Comparison of ENCODE assay signal across 2 cellular contexts in the genomic region with DNA sequence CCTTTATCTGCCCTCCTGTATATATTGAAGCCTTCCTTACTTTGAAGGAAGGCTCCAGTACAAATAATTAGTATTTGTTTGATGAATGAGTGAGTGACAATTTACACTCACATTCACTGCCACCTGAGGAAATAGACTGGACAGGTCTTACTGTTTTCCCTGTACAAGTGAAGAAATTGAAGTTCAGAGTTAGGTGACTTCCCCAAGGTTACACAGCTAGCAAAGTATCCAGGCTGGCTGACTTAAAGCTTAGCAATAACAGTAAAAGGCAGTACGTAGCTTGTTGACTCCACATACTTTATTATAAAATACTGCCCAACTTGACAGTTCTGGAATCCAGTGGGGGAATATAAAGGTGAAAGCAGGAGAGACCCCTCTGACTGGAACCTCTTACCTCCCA.
TF ChIP-seq lines count a peak whose summit lies in the region.

No MANE protein-coding gene starts in this region.

TF ChIP-seq in HCT116, 20 proteins besides CTCF, POLR2A, EP300 and RAD21:
- TF ChIP-seq EZH2phosphoT487 (IDR thresholded peaks at IDR 0.05; ENCODE audit: borderline replicate concordance) (no peak), ZNF274 (IDR thresholded peaks at IDR 0.05; ENCODE audit: low read depth, low read length) (no peak), SP1 (IDR thresholded peaks at IDR 0.05; ENCODE audit: low read depth) (no peak), YY1 (IDR thresholded peaks at IDR 0.05; ENCODE audit: extremely low read depth, insufficient replicate concordance, low read depth, low read length) (no peak), SRF (IDR thresholded peaks at IDR 0.05; ENCODE audit: low read depth) (no peak), ZFX (IDR thresholded peaks at IDR 0.05) (no peak), EGR1 (IDR thresholded peaks at IDR 0.05; ENCODE audit: low read depth) (no peak), TCF7L2 (IDR thresholded peaks at IDR 0.05; ENCODE audit: borderline replicate concordance, extremely low read depth, insufficient read depth, insufficient read length) (no peak), FOSL1 (IDR thresholded peaks at IDR 0.05; ENCODE audit: low read depth) (no peak), SIN3A (IDR thresholded peaks at IDR 0.05; ENCODE audit: low read depth) (no peak), POLR2AphosphoS5 (IDR thresholded peaks at IDR 0.05; ENCODE audit: low read depth, low read length) (no peak), CBX3 (IDR thresholded peaks at IDR 0.05; ENCODE audit: low read depth) (no peak), JUND (IDR thresholded peaks at IDR 0.05) (no peak), EZH2 (IDR thresholded peaks at IDR 0.05) (no peak), CEBPB (IDR thresholded peaks at IDR 0.05; ENCODE audit: low read depth) (no peak)
- TF ChIP-seq, protein P1, sequence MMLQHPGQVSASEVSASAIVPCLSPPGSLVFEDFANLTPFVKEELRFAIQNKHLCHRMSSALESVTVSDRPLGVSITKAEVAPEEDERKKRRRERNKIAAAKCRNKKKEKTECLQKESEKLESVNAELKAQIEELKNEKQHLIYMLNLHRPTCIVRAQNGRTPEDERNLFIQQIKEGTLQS (IDR thresholded peaks at IDR 0.05), result no peak
- TF ChIP-seq, protein P2, sequence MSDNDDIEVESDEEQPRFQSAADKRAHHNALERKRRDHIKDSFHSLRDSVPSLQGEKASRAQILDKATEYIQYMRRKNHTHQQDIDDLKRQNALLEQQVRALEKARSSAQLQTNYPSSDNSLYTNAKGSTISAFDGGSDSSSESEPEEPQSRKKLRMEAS (IDR thresholded peaks at IDR 0.05), result no peak
- TF ChIP-seq, protein P3, sequence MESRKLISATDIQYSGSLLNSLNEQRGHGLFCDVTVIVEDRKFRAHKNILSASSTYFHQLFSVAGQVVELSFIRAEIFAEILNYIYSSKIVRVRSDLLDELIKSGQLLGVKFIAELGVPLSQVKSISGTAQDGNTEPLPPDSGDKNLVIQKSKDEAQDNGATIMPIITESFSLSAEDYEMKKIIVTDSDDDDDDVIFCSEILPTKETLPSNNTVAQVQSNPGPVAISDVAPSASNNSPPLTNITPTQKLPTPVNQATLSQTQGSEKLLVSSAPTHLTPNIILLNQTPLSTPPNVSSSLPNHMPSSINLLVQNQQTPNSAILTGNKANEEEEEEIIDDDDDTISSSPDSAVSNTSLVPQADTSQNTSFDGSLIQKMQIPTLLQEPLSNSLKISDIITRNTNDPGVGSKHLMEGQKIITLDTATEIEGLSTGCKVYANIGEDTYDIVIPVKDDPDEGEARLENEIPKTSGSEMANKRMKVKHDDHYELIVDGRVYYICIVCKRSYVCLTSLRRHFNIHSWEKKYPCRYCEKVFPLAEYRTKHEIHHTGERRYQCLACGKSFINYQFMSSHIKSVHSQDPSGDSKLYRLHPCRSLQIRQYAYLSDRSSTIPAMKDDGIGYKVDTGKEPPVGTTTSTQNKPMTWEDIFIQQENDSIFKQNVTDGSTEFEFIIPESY (IDR thresholded peaks at IDR 0.05; ENCODE audit: extremely low read depth, insufficient replicate concordance, low read length), result no peak
- TF ChIP-seq, protein P4, sequence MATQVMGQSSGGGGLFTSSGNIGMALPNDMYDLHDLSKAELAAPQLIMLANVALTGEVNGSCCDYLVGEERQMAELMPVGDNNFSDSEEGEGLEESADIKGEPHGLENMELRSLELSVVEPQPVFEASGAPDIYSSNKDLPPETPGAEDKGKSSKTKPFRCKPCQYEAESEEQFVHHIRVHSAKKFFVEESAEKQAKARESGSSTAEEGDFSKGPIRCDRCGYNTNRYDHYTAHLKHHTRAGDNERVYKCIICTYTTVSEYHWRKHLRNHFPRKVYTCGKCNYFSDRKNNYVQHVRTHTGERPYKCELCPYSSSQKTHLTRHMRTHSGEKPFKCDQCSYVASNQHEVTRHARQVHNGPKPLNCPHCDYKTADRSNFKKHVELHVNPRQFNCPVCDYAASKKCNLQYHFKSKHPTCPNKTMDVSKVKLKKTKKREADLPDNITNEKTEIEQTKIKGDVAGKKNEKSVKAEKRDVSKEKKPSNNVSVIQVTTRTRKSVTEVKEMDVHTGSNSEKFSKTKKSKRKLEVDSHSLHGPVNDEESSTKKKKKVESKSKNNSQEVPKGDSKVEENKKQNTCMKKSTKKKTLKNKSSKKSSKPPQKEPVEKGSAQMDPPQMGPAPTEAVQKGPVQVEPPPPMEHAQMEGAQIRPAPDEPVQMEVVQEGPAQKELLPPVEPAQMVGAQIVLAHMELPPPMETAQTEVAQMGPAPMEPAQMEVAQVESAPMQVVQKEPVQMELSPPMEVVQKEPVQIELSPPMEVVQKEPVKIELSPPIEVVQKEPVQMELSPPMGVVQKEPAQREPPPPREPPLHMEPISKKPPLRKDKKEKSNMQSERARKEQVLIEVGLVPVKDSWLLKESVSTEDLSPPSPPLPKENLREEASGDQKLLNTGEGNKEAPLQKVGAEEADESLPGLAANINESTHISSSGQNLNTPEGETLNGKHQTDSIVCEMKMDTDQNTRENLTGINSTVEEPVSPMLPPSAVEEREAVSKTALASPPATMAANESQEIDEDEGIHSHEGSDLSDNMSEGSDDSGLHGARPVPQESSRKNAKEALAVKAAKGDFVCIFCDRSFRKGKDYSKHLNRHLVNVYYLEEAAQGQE (IDR thresholded peaks at IDR 0.05; ENCODE audit: low read depth), result no peak

TF ChIP-seq in HepG2, 621 proteins besides CTCF, POLR2A, EP300 and RAD21:
- TF ChIP-seq THAP11 (CRISPR knock-in tag; IDR thresholded peaks at IDR 0.05), result peak; percentile 5; the same call in 1 of the 2 replicates
- 0 out of 2 replicates have a peak, but pooled peaks have one; percentile 22 for TF ChIP-seq NAIF1 (CRISPR knock-in tag; IDR thresholded peaks at IDR 0.05; ENCODE audit: borderline replicate concordance)
- TF ChIP-seq ZNF720 (CRISPR knock-in tag; IDR thresholded peaks at IDR 0.05), result no peak
- no peak for TF ChIP-seq NFE2L1 (CRISPR knock-in tag; IDR thresholded peaks at IDR 0.05; ENCODE audit: borderline replicate concordance)
